ENCODE assay signal across 19 cellular contexts in genomic region chr11:62152245-62153086, GRCh38. TPM values are rescaled to one million over a fixed set of nuclear protein-coding genes. Genes with fewer than 3 reads are reported as not detected.
"Had no signal": no experiment of that assay in that cellular context is flagged by ENCODE, and none has a peak within 500 bp of the region (broad histone marks: within the 10 kb centered on the region; RNA-seq: fewer than 3 reads in every experiment).

No MANE protein-coding gene starts in this region.

- H3K27ac ChIP-seq: esophagus muscularis mucosa, lower lobe of right lung, VCaP had no signal

- H3K27me3 ChIP-seq: esophagus muscularis mucosa had no signal

- H3K4me1 ChIP-seq: lower lobe of right lung had no signal

- ATAC-seq: stimulated activated naive B cell treated with anti-CD40 and anti-IgM and Interleukin-4, amounts not matched to agents 10 μg/mL and 1 μg/mL and 100 μg/mL, for 72 hours had no signal

- H3K4me3 ChIP-seq: esophagus muscularis mucosa, lower lobe of right lung had no signal

- FAIRE-seq: endometrium had no signal

- DNase-seq: activated T-cell treated with anti-CD3 and anti-CD28 coated beads, Interleukin-2, amount 50 U/mL, for 1 hour; amniotic stem cell; cerebellar nuclear complex; hypothalamus; kidney glomerular epithelial cell; lower lobe of right lung; naive B cell; right cardiac atrium; stimulated activated CD4-positive, alpha-beta T cell treated with anti-CD3 and anti-CD28 coated beads, Interleukin-2, amount 100 ng/mL, for 24 hours; stimulated activated naive B cell treated with anti-CD40 and anti-IgM and Interleukin-4, amounts not matched to agents 10 μg/mL and 1 μg/mL and 100 μg/mL, for 72 hours; substantia nigra; T-helper 9 cell; trophoblast cell had no signal

- H3K9me3 ChIP-seq: esophagus muscularis mucosa, lower lobe of right lung had no signal

RNA-seq across cellular contexts. Expression of gene SCGB1D1, which starts 37.5 kb away (rescaled TPM):
- total RNA-seq: activated naive CD4-positive, alpha-beta T cell treated with anti-CD3 and anti-CD28 coated beads, Interleukin-2, amount 50 U/mL, for 72 hours; dermis blood vessel endothelial cell; esophagus muscularis mucosa; fibroblast of villous mesenchyme; lower lobe of right lung; right cardiac atrium had no signal
- polyA plus RNA-seq: right cardiac atrium had no signal

RNA-seq across cellular contexts. Expression of gene SCGB2A1, which starts 56.0 kb away (rescaled TPM):
- total RNA-seq: activated naive CD4-positive, alpha-beta T cell treated with anti-CD3 and anti-CD28 coated beads, Interleukin-2, amount 50 U/mL, for 72 hours; dermis blood vessel endothelial cell; esophagus muscularis mucosa; fibroblast of villous mesenchyme; right cardiac atrium had no signal
- polyA plus RNA-seq: right cardiac atrium had no signal
